Comparison of ENCODE assay signal across 18 cellular contexts in the genomic region with DNA sequence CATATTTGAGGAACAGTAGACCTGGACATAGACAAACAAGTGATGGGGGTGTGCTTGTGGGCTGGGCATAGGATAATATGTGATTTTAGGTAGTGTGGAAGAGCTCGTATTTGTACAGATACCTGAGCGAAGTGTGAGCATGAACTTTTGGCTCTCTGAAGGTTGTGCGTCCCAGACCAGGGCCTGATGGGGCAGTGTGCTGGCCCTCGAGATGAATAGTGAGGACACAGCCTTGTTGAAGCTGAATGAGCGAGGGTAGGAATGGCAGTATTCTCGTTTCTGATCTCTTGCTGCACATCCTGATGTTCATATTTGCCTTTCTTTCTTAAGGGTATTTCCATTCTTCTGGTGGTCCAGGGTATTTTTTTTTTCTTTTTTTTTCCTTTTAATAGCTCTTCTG. TPM values are rescaled to one million over a fixed set of nuclear protein-coding genes. Genes with fewer than 3 reads are reported as not detected.
DNase-seq lines count a peak whose midpoint lies in the region; ATAC-seq, FAIRE-seq and TF ChIP-seq lines count a peak whose summit lies in the region.
"Had no signal": no experiment of that assay in that cellular context is flagged by ENCODE, and none has a peak within 500 bp of the region (broad histone marks: within the 10 kb centered on the region; RNA-seq: fewer than 3 reads in every experiment).

No MANE protein-coding gene starts in this region.

- H3K9ac ChIP-seq in K562 (ENCODE audit: insufficient read depth in 1 of 2, low read depth in 2 of 2, low read length in 2 of 2): no peak overlapping the region
- H3K9ac ChIP-seq: GM23248 had no signal

- BruUV-seq in K562 (replicated peaks; lab: Mats Ljungman, UMichigan): no TSS peak

- CTCF ChIA-PET in K562 (lab: Yijun Ruan, JAX; ENCODE audit: low intra/inter-chr PET ratio): no interaction called here

- no peak overlapping the region for H3K4me2 ChIP-seq in K562 (ENCODE audit: insufficient read depth, low read length)

- TF ChIP-seq CTCF in natural killer cell (IDR thresholded peaks at IDR 0.05) (no peak), K562 (IDR thresholded peaks at IDR 0.05 in 2 of 3, conservative IDR thresholded peaks at IDR 0.05 in 1 of 3; ENCODE audit: insufficient read depth in 2 of 3, low read depth in 1 of 3, low read length in 3 of 3) (no peak), mesothelial cell of epicardium (IDR thresholded peaks at IDR 0.05; ENCODE audit: unreplicated experiment) (no peak), endothelial cell (IDR thresholded peaks at IDR 0.05; ENCODE audit: unreplicated experiment) (no peak), breast epithelium (IDR thresholded peaks at IDR 0.05) (no peak)

- peaks cover 12% of the 10 kb centered on the region for H3K36me3 Mint-ChIP-seq in natural killer cell
- H3K36me3 Mint-ChIP-seq in natural killer cell treated with Interleukin-12 subunit alpha and Interleukin-12 subunit beta and Interleukin-15 and Interleukin-18, amount 100 ng/mL, for 72 hours: peaks cover 7% of the 10 kb centered on the region
- H3K36me3 Mint-ChIP-seq in mesothelial cell of epicardium: peaks cover 15% of the 10 kb centered on the region
- no peaks in the 10 kb centered on the region for H3K36me3 Mint-ChIP-seq in endothelial cell (ENCODE audit: low read depth, unreplicated experiment)

- TF ChIP-seq EP300 in K562 (IDR thresholded peaks at IDR 0.05; ENCODE audit: low read length): no peak

- H3K4me1 ChIP-seq in K562 (replicated peaks in 1 of 2; ENCODE audit: control insufficient read depth in 2 of 2, insufficient read depth in 2 of 2, low read length in 2 of 2): no peaks in the 10 kb centered on the region
- no peaks in the 10 kb centered on the region for H3K4me1 ChIP-seq in breast epithelium

- no peak for TF ChIP-seq RAD21 in K562 (CRISPR knock-in tag; conservative IDR thresholded peaks at IDR 0.05 in 1 of 2, IDR thresholded peaks at IDR 0.05 in 1 of 2)

- no peaks in the 10 kb centered on the region for H4K20me1 ChIP-seq in K562 (replicated peaks; ENCODE audit: control insufficient read depth, insufficient read depth, low read length)

- TF ChIP-seq POLR2A in K562 (conservative IDR thresholded peaks at IDR 0.05) (no peak), breast epithelium (IDR thresholded peaks at IDR 0.05) (no peak)

- no peak for DNase-seq in natural killer cell
- DNase-seq in natural killer cell treated with Interleukin-12 subunit alpha and Interleukin-12 subunit beta and Interleukin-15 and Interleukin-18, amount 100 ng/mL, for 72 hours (ENCODE audit: low spot score): no peak
- DNase-seq in K562 (ENCODE audit: extremely low read depth in 1 of 4, low spot score in 3 of 4): no peak
- no peak for DNase-seq in mesothelial cell of epicardium (ENCODE audit: low spot score in 2 of 2, unreplicated experiment in 2 of 2)
- DNase-seq in NCI-H2196 (lab: John Stamatoyannopoulos, UW; ENCODE audit: unreplicated experiment): no peak
- DNase-seq in endothelial cell (ENCODE audit: low spot score): no peak
- no peak for DNase-seq in breast epithelium (ENCODE audit: low spot score in 2 of 2)
- DNase-seq: DMS 273 treated with DMSO at 0.1 percent for 48 hours, DMS79, GM23248, HCEC 1CT, HFFc6 had no signal

- no peaks in the 10 kb centered on the region for H3K27me3 Mint-ChIP-seq in natural killer cell (ENCODE audit: low read depth in 2 of 2)
- no peaks in the 10 kb centered on the region for H3K27me3 Mint-ChIP-seq in natural killer cell treated with Interleukin-12 subunit alpha and Interleukin-12 subunit beta and Interleukin-15 and Interleukin-18, amount 100 ng/mL, for 72 hours
- H3K27me3 Mint-ChIP-seq in mesothelial cell of epicardium (ENCODE audit: low read depth): no peaks in the 10 kb centered on the region
- H3K27me3 Mint-ChIP-seq in endothelial cell (ENCODE audit: unreplicated experiment): no peaks in the 10 kb centered on the region

- H3K27ac ChIP-seq in K562 (ENCODE audit: extremely low read depth, low read depth, low read length) (no peak overlapping the region), breast epithelium (no peak overlapping the region)
- H3K27ac ChIP-seq: 22Rv1, GM23248, HL-60 had no signal

- H3K9me1 ChIP-seq in K562 (ENCODE audit: control insufficient read depth, insufficient read depth, low read length): no peaks in the 10 kb centered on the region

- H3K9me3 ChIP-seq in K562 (replicated peaks; ENCODE audit: control insufficient read depth, insufficient read depth, low read depth, low read length) (no peaks in the 10 kb centered on the region), breast epithelium (no peaks in the 10 kb centered on the region)

- ATAC-seq in natural killer cell (no peak), K562 (peak; percentile 33; the same call in 1 of the 3 replicates), GM19328 (IDR thresholded peaks at IDR 0.05; ENCODE audit: unreplicated experiment) (no peak)
- no peak for ATAC-seq in natural killer cell treated with Interleukin-12 subunit alpha and Interleukin-12 subunit beta and Interleukin-15 and Interleukin-18, amount 100 ng/mL, for 72 hours
- ATAC-seq: GM12878 had no signal

- H3K27ac Mint-ChIP-seq in natural killer cell: peak overlapping the region; percentile 10 to 20
- no peak overlapping the region for H3K27ac Mint-ChIP-seq in natural killer cell treated with Interleukin-12 subunit alpha and Interleukin-12 subunit beta and Interleukin-15 and Interleukin-18, amount 100 ng/mL, for 72 hours
- H3K27ac Mint-ChIP-seq in mesothelial cell of epicardium: peak overlapping the region; percentile 7
- no peak overlapping the region for H3K27ac Mint-ChIP-seq in endothelial cell (ENCODE audit: unreplicated experiment)
- H3K27ac Mint-ChIP-seq: HFFc6 had no signal

- H3K27me3 ChIP-seq in K562 (ENCODE audit: control insufficient read depth in 2 of 2, insufficient read depth in 2 of 2, low read length in 2 of 2): no peaks in the 10 kb centered on the region
- no peaks in the 10 kb centered on the region for H3K27me3 ChIP-seq in breast epithelium

- H3K36me3 ChIP-seq in K562 (ENCODE audit: control insufficient read depth, insufficient read depth, low read length) (peaks cover 44% of the 10 kb centered on the region; the same call in 2 of the 3 replicates), breast epithelium (no peaks in the 10 kb centered on the region)

- in situ Hi-C loops in K562 (cut with MboI): no loop called here

- H3K4me1 Mint-ChIP-seq in natural killer cell: peaks cover 55 to 59% of the 10 kb centered on the region in 2 donors
- peaks cover 37 to 49% of the 10 kb centered on the region in 2 donors for H3K4me1 Mint-ChIP-seq in natural killer cell treated with Interleukin-12 subunit alpha and Interleukin-12 subunit beta and Interleukin-15 and Interleukin-18, amount 100 ng/mL, for 72 hours (ENCODE audit: low read depth in 2 of 2)
- H3K4me1 Mint-ChIP-seq in mesothelial cell of epicardium: peaks cover 58% of the 10 kb centered on the region
- H3K4me1 Mint-ChIP-seq in endothelial cell (ENCODE audit: unreplicated experiment): peaks cover 32% of the 10 kb centered on the region

- POLR2A ChIA-PET in K562 (lab: Yijun Ruan, JAX): interaction anchor here (0.6 to 1.7 kb wide), 2 partner anchors 23 to 24 kb away, joined by 3 read pairs; no protein-coding TSS in a partner anchor

- peaks cover 80% of the 10 kb centered on the region for H3K79me2 ChIP-seq in K562 (ENCODE audit: control insufficient read depth, insufficient read depth, low read length)

- intact Hi-C loops in natural killer cell (cut with micrococcal nuclease) (no loop called here), K562 (cut with micrococcal nuclease) (no loop called here), breast epithelium (cut with DNase I; ENCODE audit: low total_unique reads) (loop anchor here (10.0 kb wide), 1 partner anchor 487 kb away; no protein-coding TSS in a partner anchor)

- H2AFZ ChIP-seq in K562 (ENCODE audit: low read depth, low read length): no peak overlapping the region
- H2AFZ ChIP-seq: GM23248 had no signal

- H3K9me3 Mint-ChIP-seq in natural killer cell: no peaks in the 10 kb centered on the region
- H3K9me3 Mint-ChIP-seq in natural killer cell treated with Interleukin-12 subunit alpha and Interleukin-12 subunit beta and Interleukin-15 and Interleukin-18, amount 100 ng/mL, for 72 hours: peaks cover 3% of the 10 kb centered on the region
- no peaks in the 10 kb centered on the region for H3K9me3 Mint-ChIP-seq in mesothelial cell of epicardium
- H3K9me3 Mint-ChIP-seq in endothelial cell (ENCODE audit: unreplicated experiment): no peaks in the 10 kb centered on the region
- H3K9me3 Mint-ChIP-seq: CD14-positive monocyte, HFFc6 had no signal

- WGBS in K562 (ENCODE audit: insufficient coverage, low coverage, missing lambda C conversion rate): 97% methylated on average over 6 of the region's 6 CpGs

- no peak for FAIRE-seq in K562 (lab: Jason Lieb, UNC)
- FAIRE-seq: GM12878, GM18507 had no signal

- H3K4me3 Mint-ChIP-seq in natural killer cell (no peak overlapping the region), mesothelial cell of epicardium (no peak overlapping the region), endothelial cell (ENCODE audit: unreplicated experiment) (no peak overlapping the region)
- no peak overlapping the region for H3K4me3 Mint-ChIP-seq in natural killer cell treated with Interleukin-12 subunit alpha and Interleukin-12 subunit beta and Interleukin-15 and Interleukin-18, amount 100 ng/mL, for 72 hours
- H3K4me3 Mint-ChIP-seq: CD14-positive monocyte, HFFc6 had no signal

- H3K4me3 ChIP-seq in K562 (no peak overlapping the region), breast epithelium (no peak overlapping the region)
- H3K4me3 ChIP-seq: GM12878, GM23248 had no signal

RNA-seq across cellular contexts. Expression of a gene that starts 41.5 kb away (rescaled TPM):
- 10 to 100 TPM; 67.0 to 95.4 (median 76.4) TPM for total RNA-seq in natural killer cell
- total RNA-seq in natural killer cell treated with Interleukin-12 subunit alpha and Interleukin-12 subunit beta and Interleukin-15 and Interleukin-18, amount 100 ng/mL, for 72 hours: 10 to 100 TPM; 35.6 to 39.7 TPM
- total RNA-seq in K562 (2011; cell fraction: chromatin; rRNA removed; ENCODE audit: low replicate concordance): 27.5 and 92.2 TPM in 2 replicates
- 14.8 and 22.9 TPM in 2 replicates for total RNA-seq in K562 (2011; cell fraction: nucleolus; rRNA removed)
- total RNA-seq in K562 (2011; cell fraction: nucleoplasm; rRNA removed): 34.8 and 45.6 TPM in 2 replicates
- total RNA-seq in K562 (2014; rRNA removed): 26.4 and 31.4 TPM in 2 replicates
- 44.9 and 49.0 TPM in 2 replicates for total RNA-seq in K562 (2014; rRNA removed; fragmentation: Illumina TruSeq; extraction: Trizol)
- total RNA-seq in K562 (2015; rRNA removed; fragmentation: Illumina TruSeq; extraction: Trizol): 36.4 and 42.4 TPM in 2 replicates
- 36.5 and 42.1 TPM in 2 replicates for total RNA-seq in K562 (2021)
- polyA plus RNA-seq in K562 (2011; rRNA removed): 18.5 and 27.7 TPM in 2 replicates
- 7.7 and 11.9 TPM in 2 replicates for polyA plus RNA-seq in K562 (2011; cell fraction: cytosol; rRNA removed)
- 17.4 and 26.8 TPM in 2 replicates for polyA plus RNA-seq in K562 (2011; cell fraction: nucleus; rRNA removed)
- 16.4 and 19.6 TPM in 2 replicates for polyA plus RNA-seq in K562 (2012)
- polyA plus RNA-seq in K562 (2014; fragmentation: Illumina TruSeq; extraction: Trizol): 30.4 and 33.8 TPM in 2 replicates
- polyA plus RNA-seq in K562 (2014; fragmentation: Nextera tagmentation; extraction: Ambion mirVana): 1 to 10 TPM; 7.8 to 8.0 TPM
- 16.4 and 23.7 TPM in 2 replicates for polyA plus RNA-seq in K562 (2014; rRNA removed)
- polyA minus RNA-seq in K562 (2011; rRNA and poly(A)+ RNA removed): 135 TPM in 2 replicates
- polyA minus RNA-seq in K562 (2011; cell fraction: cytosol; rRNA and poly(A)+ RNA removed): 21.7 and 28.6 TPM in 2 replicates
- polyA minus RNA-seq in K562 (2011; cell fraction: nucleus; rRNA and poly(A)+ RNA removed): 61.0 and 114 TPM in 2 replicates
- total RNA-seq in mesothelial cell of epicardium: 82.8 to 89.2 TPM (median 88.1 TPM) in 3 replicates
- total RNA-seq in endothelial cell (ENCODE audit: unreplicated experiment): 38.0 TPM
- total RNA-seq in breast epithelium: 10 to 100 TPM; 52.8 to 78.4 (median 53.0) TPM

Comparison
In these comparisons a context has a peak if more than half of its experiments do, and no peak if none do; other contexts are left out.
1. H3K27ac Mint-ChIP-seq: peak in natural killer cell (2 of 2) and mesothelial cell of epicardium (single experiment); none in natural killer cell treated with Interleukin-12 subunit alpha and Interleukin-12 subunit beta and Interleukin-15 and Interleukin-18, amount 100 ng/mL, for 72 hours (0 of 2) and endothelial cell (single experiment).